ENCODE assay signal across 8 cellular contexts in the genomic region with DNA sequence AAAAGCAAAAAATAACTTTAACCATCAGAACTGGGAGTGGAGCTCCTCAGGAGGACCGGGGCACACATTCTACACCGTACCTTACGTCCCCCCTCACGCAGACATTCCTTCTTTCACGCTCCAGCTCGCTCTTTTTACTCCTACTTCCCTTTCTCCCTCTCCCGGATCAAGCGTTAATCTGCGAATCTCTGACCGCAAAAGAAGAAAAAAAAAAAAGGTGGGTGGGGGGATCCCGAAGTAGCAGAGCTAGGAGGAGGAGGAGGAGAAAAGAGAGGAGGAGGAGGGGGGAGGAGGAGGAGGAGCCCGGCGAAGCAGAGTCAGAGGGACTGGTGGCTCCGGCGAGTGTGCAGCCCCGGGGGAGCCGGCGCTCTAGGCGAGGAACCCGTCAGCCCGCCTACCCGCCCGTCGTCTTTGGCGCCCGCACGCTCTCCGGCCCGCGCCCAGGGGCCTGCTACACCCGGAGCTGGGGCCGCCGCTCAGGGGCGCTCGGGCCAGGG. TPM values are rescaled to one million over a fixed set of nuclear protein-coding genes. Genes with fewer than 3 reads are reported as not detected.
A peak's percentile ranks its signal among the peaks of the same experiment; 100 is the strongest.
DNase-seq lines count a peak whose midpoint lies in the region; ATAC-seq, FAIRE-seq and TF ChIP-seq lines count a peak whose summit lies in the region.

A gene (plus strand): TSS at position 320 of the 497 bp plus-strand sequence.

- in situ Hi-C loops in K562 (cut with MboI) = no loop called here

- H3K4me3 ChIP-seq in BLaER1 = peak within 1 kb of the TSS; percentile 64
- no peak within 1 kb of the TSS for H3K4me3 ChIP-seq in K562

- H3K9ac ChIP-seq in BLaER1 = no peak within 1 kb of the TSS
- H3K9ac ChIP-seq in K562 (ENCODE audit: insufficient read depth in 1 of 2, low read depth in 2 of 2, low read length in 2 of 2) = no peak within 1 kb of the TSS; a peak in 1 of 4 replicates

- H4K20me1 ChIP-seq in BLaER1 = no peaks in the 10 kb centered on the region; the same call in 1 of the 2 replicates
- H4K20me1 ChIP-seq in K562 (replicated peaks; ENCODE audit: control insufficient read depth, insufficient read depth, low read length) = no peaks in the 10 kb centered on the region

- DNase-seq in NCI-H1092 treated with DMSO at 0.1 percent for 48 hours (lab: John Stamatoyannopoulos, UW) (peak; percentile 27), K562 (ENCODE audit: extremely low read depth in 1 of 4, low spot score in 3 of 4) (no peak), kidney tubule cell (ENCODE audit: low spot score) (peak; percentile 3)
- peak; percentile 15 to 17 for DNase-seq in stimulated activated CD8-positive, alpha-beta memory T cell treated with anti-CD3 and anti-CD28 coated beads, Interleukin-15, amount 100 ng/mL, for 4 hours (ENCODE audit: low read depth in 2 of 2)

- no peaks in the 10 kb centered on the region for H3K36me3 ChIP-seq in BLaER1
- H3K36me3 ChIP-seq in K562 (ENCODE audit: control insufficient read depth, insufficient read depth, low read length) = no peaks in the 10 kb centered on the region

- no TSS peak for BruUV-seq in K562 (replicated peaks; lab: Mats Ljungman, UMichigan)

- no peaks in the 10 kb centered on the region for H3K9me1 ChIP-seq in K562 (ENCODE audit: control insufficient read depth, insufficient read depth, low read length)

- WGBS in K562 (ENCODE audit: insufficient coverage, low coverage, missing lambda C conversion rate) = no CpG with 5 or more reads among the region's 35 CpGs

- H3K9me3 ChIP-seq in BLaER1 (peaks cover 5% of the 10 kb centered on the region; the same call in 1 of the 2 replicates), K562 (replicated peaks; ENCODE audit: control insufficient read depth, insufficient read depth, low read depth, low read length) (no peaks in the 10 kb centered on the region)

- H3K27me3 ChIP-seq in BLaER1 (peaks cover 92% of the 10 kb centered on the region), K562 (ENCODE audit: control insufficient read depth in 2 of 2, insufficient read depth in 2 of 2, low read length in 2 of 2) (peaks cover 0 to 22% of the 10 kb centered on the region in 2 experiments; a peak in 2 of 5 replicates)

- intact Hi-C loops in K562 (cut with micrococcal nuclease) = no loop called here

- TF ChIP-seq POLR2A in K562 (conservative IDR thresholded peaks at IDR 0.05) = no peak

- no peaks in the 10 kb centered on the region for H3K79me2 ChIP-seq in K562 (ENCODE audit: control insufficient read depth, insufficient read depth, low read length)

- POLR2A ChIA-PET in K562 (lab: Yijun Ruan, JAX) = interaction anchor here (0.6 kb wide), 1 partner anchor 38 kb away, joined by 3 read pairs; no protein-coding TSS in a partner anchor

- TF ChIP-seq EP300 in K562 (IDR thresholded peaks at IDR 0.05; ENCODE audit: low read length) = no peak

- H2AFZ ChIP-seq in K562 (ENCODE audit: low read depth, low read length) = no peak within 1 kb of the TSS

- CTCF ChIA-PET in K562 (lab: Yijun Ruan, JAX; ENCODE audit: low intra/inter-chr PET ratio) = no interaction called here

- no peak for TF ChIP-seq CTCF in K562 (IDR thresholded peaks at IDR 0.05 in 2 of 3, conservative IDR thresholded peaks at IDR 0.05 in 1 of 3; ENCODE audit: insufficient read depth in 2 of 3, low read depth in 1 of 3, low read length in 3 of 3)

- ATAC-seq in K562 (no peak; the same call in 2 of the 3 replicates), HG03280 (IDR thresholded peaks at IDR 0.05; ENCODE audit: unreplicated experiment) (no peak), HG02885 (IDR thresholded peaks at IDR 0.05; ENCODE audit: poor library complexity, unreplicated experiment) (no peak), GM21737 (IDR thresholded peaks at IDR 0.05; ENCODE audit: unreplicated experiment) (no peak)

- no peak within 1 kb of the TSS for H3K27ac ChIP-seq in BLaER1
- no peak within 1 kb of the TSS for H3K27ac ChIP-seq in K562 (ENCODE audit: extremely low read depth, low read depth, low read length)

- no peak for FAIRE-seq in K562 (lab: Jason Lieb, UNC)

- no peaks in the 10 kb centered on the region for H3K4me1 ChIP-seq in BLaER1
- H3K4me1 ChIP-seq in K562 (replicated peaks in 1 of 2; ENCODE audit: control insufficient read depth in 2 of 2, insufficient read depth in 2 of 2, low read length in 2 of 2) = peaks cover 0 to 12% of the 10 kb centered on the region in 2 experiments; a peak in 1 of 5 replicates

- no peak for TF ChIP-seq RAD21 in K562 (CRISPR knock-in tag; conservative IDR thresholded peaks at IDR 0.05 in 1 of 2, IDR thresholded peaks at IDR 0.05 in 1 of 2)

- H3K4me2 ChIP-seq in BLaER1 (peak within 1 kb of the TSS; percentile 79), K562 (ENCODE audit: insufficient read depth, low read length) (no peak within 1 kb of the TSS)

TF ChIP-seq in K562, 482 proteins besides CTCF, POLR2A, EP300 and RAD21:
- TF ChIP-seq TOE1 (IDR thresholded peaks at IDR 0.05; ENCODE audit: borderline replicate concordance) (no peak), TOE1 (CRISPR knock-in tag; IDR thresholded peaks at IDR 0.05; ENCODE audit: borderline replicate concordance, low read depth) (no peak), ZNF239 (CRISPR knock-in tag; IDR thresholded peaks at IDR 0.05) (no peak), TEAD2 (tag; IDR thresholded peaks at IDR 0.05) (no peak), SNIP1 (IDR thresholded peaks at IDR 0.05; ENCODE audit: low read depth) (no peak), ZNF263 (CRISPR knock-in tag; IDR thresholded peaks at IDR 0.05; ENCODE audit: borderline replicate concordance) (peak; percentile 43; the same call in 1 of the 2 replicates)
- TF ChIP-seq, protein P1, sequence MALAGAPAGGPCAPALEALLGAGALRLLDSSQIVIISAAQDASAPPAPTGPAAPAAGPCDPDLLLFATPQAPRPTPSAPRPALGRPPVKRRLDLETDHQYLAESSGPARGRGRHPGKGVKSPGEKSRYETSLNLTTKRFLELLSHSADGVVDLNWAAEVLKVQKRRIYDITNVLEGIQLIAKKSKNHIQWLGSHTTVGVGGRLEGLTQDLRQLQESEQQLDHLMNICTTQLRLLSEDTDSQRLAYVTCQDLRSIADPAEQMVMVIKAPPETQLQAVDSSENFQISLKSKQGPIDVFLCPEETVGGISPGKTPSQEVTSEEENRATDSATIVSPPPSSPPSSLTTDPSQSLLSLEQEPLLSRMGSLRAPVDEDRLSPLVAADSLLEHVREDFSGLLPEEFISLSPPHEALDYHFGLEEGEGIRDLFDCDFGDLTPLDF (CRISPR knock-in tag; IDR thresholded peaks at IDR 0.05) = no peak
TF ChIP-seq in K562: peak in this region for 1.

RNA-seq across cellular contexts. Expression of the gene that starts here (rescaled TPM):
- total RNA-seq in K562 (2011; cell fraction: chromatin; rRNA removed; ENCODE audit: low replicate concordance) = not detected in 2 replicates
- total RNA-seq in K562 (2011; cell fraction: nucleolus; rRNA removed) = not detected in 2 replicates
- not detected in 2 replicates for total RNA-seq in K562 (2011; cell fraction: nucleoplasm; rRNA removed)
- total RNA-seq in K562 (2014; rRNA removed) = not detected in 2 replicates
- not detected in 2 replicates for total RNA-seq in K562 (2014; rRNA removed; fragmentation: Illumina TruSeq; extraction: Trizol)
- total RNA-seq in K562 (2015; rRNA removed; fragmentation: Illumina TruSeq; extraction: Trizol) = not detected in 2 replicates
- 0.02 and 0.04 TPM in 2 replicates for total RNA-seq in K562 (2021)
- 0.03 TPM in 1 of 2 replicates, not detected in the other for polyA plus RNA-seq in K562 (2011; rRNA removed)
- polyA plus RNA-seq in K562 (2011; cell fraction: cytosol; rRNA removed) = not detected in 2 replicates
- polyA plus RNA-seq in K562 (2011; cell fraction: nucleus; rRNA removed) = not detected in 2 replicates
- 0.01 TPM in 1 of 2 replicates, not detected in the other for polyA plus RNA-seq in K562 (2012)
- not detected in 2 replicates for polyA plus RNA-seq in K562 (2014; fragmentation: Illumina TruSeq; extraction: Trizol)
- not detected for polyA plus RNA-seq in K562 (2014; fragmentation: Nextera tagmentation; extraction: Ambion mirVana)
- polyA plus RNA-seq in K562 (2014; rRNA removed) = 0.01 TPM in 1 of 2 replicates, not detected in the other
- not detected in 2 replicates for polyA minus RNA-seq in K562 (2011; rRNA and poly(A)+ RNA removed)
- not detected in 2 replicates for polyA minus RNA-seq in K562 (2011; cell fraction: cytosol; rRNA and poly(A)+ RNA removed)
- not detected in 2 replicates for polyA minus RNA-seq in K562 (2011; cell fraction: nucleus; rRNA and poly(A)+ RNA removed)

Comparison
In these comparisons a context has a peak if more than half of its experiments do, and no peak if none do; other contexts are left out.
1. DNase-seq: peak in NCI-H1092 treated with DMSO at 0.1 percent for 48 hours (single experiment), kidney tubule cell (single experiment) and stimulated activated CD8-positive, alpha-beta memory T cell treated with anti-CD3 and anti-CD28 coated beads, Interleukin-15, amount 100 ng/mL, for 4 hours (2 of 2); none in K562 (0 of 4).